Comparison of ENCODE assay signal across 20 cellular contexts in genomic region chr6:169793408-169793807, GRCh38. TPM values are rescaled to one million over a fixed set of nuclear protein-coding genes. Genes with fewer than 3 reads are reported as not detected.
A peak's percentile ranks its signal among the peaks of the same experiment; 100 is the strongest.
DNase-seq lines count a peak whose midpoint lies in the region; ATAC-seq, FAIRE-seq and TF ChIP-seq lines count a peak whose summit lies in the region.
"Had no signal": no experiment of that assay in that cellular context is flagged by ENCODE, and none has a peak within 500 bp of the region (broad histone marks: within the 10 kb centered on the region; RNA-seq: fewer than 3 reads in every experiment).

No MANE protein-coding gene starts in this region.

- no peak overlapping the region for H2AFZ ChIP-seq in HepG2 (ENCODE audit: low read length)
- H2AFZ ChIP-seq: GM23248 had no signal

- H3K79me2 ChIP-seq in HepG2 (ENCODE audit: insufficient read depth, low read length), result peaks cover 28% of the 10 kb centered on the region

- POLR2A ChIA-PET in HepG2 (lab: Yijun Ruan, JAX), result interaction anchor here (2.9 kb wide), 1 partner anchor 68 kb away, joined by 8 read pairs; no protein-coding TSS in a partner anchor

- WGBS in HepG2 (ENCODE audit: low lambda C conversion rate), result 94% methylated on average over 10 of the region's 10 CpGs

- peaks cover 81% of the 10 kb centered on the region for H3K4me1 ChIP-seq in HepG2 (ENCODE audit: insufficient read depth, low read length)
- H3K4me1 ChIP-seq in upper lobe of right lung, result peaks cover 16% of the 10 kb centered on the region

- ATAC-seq in activated CD8-positive, alpha-beta memory T cell treated with anti-CD3 and anti-CD28 coated beads, Interleukin-2, amount 10 ng/mL, durations not matched to agents 7 days and 5 days, result no peak
- ATAC-seq in HepG2, result no peak
- no peak for ATAC-seq in upper lobe of right lung
- no peak for ATAC-seq in HG02623 (IDR thresholded peaks at IDR 0.05; ENCODE audit: unreplicated experiment)
- ATAC-seq: A549, PC-3, SK-N-SH treated with all-trans-retinoic acid at 6 μM for 48 hours had no signal

- intact Hi-C loops in HepG2 (cut with micrococcal nuclease; ENCODE audit: unreplicated experiment), result no loop called here
- intact Hi-C loops in upper lobe of right lung (cut with DNase I), result no loop called here

- in situ Hi-C loops in HepG2 (cut with HindIII; ENCODE audit: extremely low pct_ligation_motif_present, low pct_unique_long_range_greater_than_20kb), result loop anchor here (5.0 kb wide), 1 partner anchor 89 kb away; no protein-coding TSS in a partner anchor

- H3K36me3 Mint-ChIP-seq in activated CD8-positive, alpha-beta memory T cell treated with anti-CD3 and anti-CD28 coated beads, Interleukin-2, amount 10 ng/mL, durations not matched to agents 7 days and 5 days, result no peaks in the 10 kb centered on the region

- peak; percentile 29 for DNase-seq in activated CD8-positive, alpha-beta memory T cell treated with anti-CD3 and anti-CD28 coated beads, Interleukin-2, amount 10 ng/mL, durations not matched to agents 7 days and 5 days
- no peak for DNase-seq in activated CD8-positive, alpha-beta memory T cell treated with anti-CD3 and anti-CD28 coated beads, Interleukin-2, amount 50 U/mL, for 4 hours
- DNase-seq in NCI-H69 (lab: John Stamatoyannopoulos, UW) (peak; percentile 67), HepG2 (ENCODE audit: low spot score) (no peak), upper lobe of right lung (peak; percentile 33), KG1 (lab: John Stamatoyannopoulos, UW) (no peak), SHP77 (lab: John Stamatoyannopoulos, UW) (no peak)
- DNase-seq: Caco-2, GF-D8, GM23248, HFFc6, MG63, NCI-H1092 treated with DMSO at 0.1 percent for 48 hours, NCI-H2029, NCI-H526, PC-3 had no signal

- H4K20me1 ChIP-seq in HepG2 (ENCODE audit: insufficient read depth, low read length), result no peaks in the 10 kb centered on the region

- H3K4me2 ChIP-seq in HepG2 (ENCODE audit: low read depth, low read length), result no peak overlapping the region
- H3K4me2 ChIP-seq: A549 had no signal

- no peaks in the 10 kb centered on the region for H3K9me3 ChIP-seq in HepG2 (ENCODE audit: low read length)
- no peaks in the 10 kb centered on the region for H3K9me3 ChIP-seq in upper lobe of right lung
- H3K9me3 ChIP-seq: A549, Caco-2, MG63 had no signal

- no peak overlapping the region for H3K9ac ChIP-seq in HepG2 (ENCODE audit: insufficient read depth, low read depth, low read length)
- H3K9ac ChIP-seq: GM23248 had no signal

- no peak overlapping the region for H3K27ac Mint-ChIP-seq in activated CD8-positive, alpha-beta memory T cell treated with anti-CD3 and anti-CD28 coated beads, Interleukin-2, amount 10 ng/mL, durations not matched to agents 7 days and 5 days
- H3K27ac Mint-ChIP-seq: HFFc6 had no signal

- no peak for FAIRE-seq in HepG2 (lab: Jason Lieb, UNC)
- FAIRE-seq: A549 had no signal

- no peak for TF ChIP-seq RAD21 in HepG2 (CRISPR knock-in tag; IDR thresholded peaks at IDR 0.05)

- TF ChIP-seq CTCF in HepG2 (CRISPR knock-in tag; IDR thresholded peaks at IDR 0.05) (no peak), upper lobe of right lung (IDR thresholded peaks at IDR 0.05) (no peak)

- peaks cover 15% of the 10 kb centered on the region for H3K4me1 Mint-ChIP-seq in activated CD8-positive, alpha-beta memory T cell treated with anti-CD3 and anti-CD28 coated beads, Interleukin-2, amount 10 ng/mL, durations not matched to agents 7 days and 5 days

- CTCF ChIA-PET in activated CD8-positive, alpha-beta memory T cell treated with anti-CD3 and anti-CD28 coated beads, Interleukin-2, amount 10 ng/mL, durations not matched to agents 7 days and 5 days (lab: Charles Lee), result interaction anchor here (0.9 to 4.2 kb wide), 4 partner anchors 12 to 724 kb away, joined by 3 to 27 read pairs (median 8); no protein-coding TSS in a partner anchor
- CTCF ChIA-PET in HepG2 (lab: Yijun Ruan, JAX; ENCODE audit: low intra/inter-chr PET ratio, low total read pairs), result no interaction called here

- H3K36me3 ChIP-seq in HepG2 (replicated peaks in 1 of 2; ENCODE audit: control insufficient read depth in 1 of 2, insufficient read depth in 2 of 2, low read length in 2 of 2) (no peaks in the 10 kb centered on the region), upper lobe of right lung (no peaks in the 10 kb centered on the region)
- H3K36me3 ChIP-seq: MG63 had no signal

- no peak for TF ChIP-seq POLR2A in HepG2 (IDR thresholded peaks at IDR 0.05; ENCODE audit: insufficient read depth in 1 of 2, low read depth in 2 of 2, low read length in 2 of 2)

- no TSS peak for BruUV-seq in HepG2 (replicated peaks; lab: Mats Ljungman, UMichigan)

- no peak overlapping the region for H3K27ac ChIP-seq in HepG2 (ENCODE audit: extremely low read length, insufficient read depth, low read length)
- H3K27ac ChIP-seq in upper lobe of right lung, result no peak overlapping the region
- H3K27ac ChIP-seq: A549, C4-2B, GM23248 had no signal

- TF ChIP-seq EP300 in HepG2 (IDR thresholded peaks at IDR 0.05; ENCODE audit: low read depth in 2 of 2, low read length in 2 of 2) (no peak), HepG2 (CRISPR knock-in tag; IDR thresholded peaks at IDR 0.05; ENCODE audit: borderline replicate concordance) (no peak)

- H3K27me3 ChIP-seq in HepG2 (ENCODE audit: control insufficient read depth in 1 of 2, insufficient read depth in 2 of 2, low read length in 2 of 2) (no peaks in the 10 kb centered on the region), upper lobe of right lung (no peaks in the 10 kb centered on the region)
- H3K27me3 ChIP-seq: MG63 had no signal

- H3K9me3 Mint-ChIP-seq in activated CD8-positive, alpha-beta memory T cell treated with anti-CD3 and anti-CD28 coated beads, Interleukin-2, amount 10 ng/mL, durations not matched to agents 7 days and 5 days (ENCODE audit: low read depth), result no peaks in the 10 kb centered on the region
- H3K9me3 Mint-ChIP-seq: HFFc6 had no signal

- peaks cover 76% of the 10 kb centered on the region for H3K27me3 Mint-ChIP-seq in activated CD8-positive, alpha-beta memory T cell treated with anti-CD3 and anti-CD28 coated beads, Interleukin-2, amount 10 ng/mL, durations not matched to agents 7 days and 5 days

- H3K4me3 Mint-ChIP-seq in activated CD8-positive, alpha-beta memory T cell treated with anti-CD3 and anti-CD28 coated beads, Interleukin-2, amount 10 ng/mL, durations not matched to agents 7 days and 5 days, result no peak overlapping the region
- H3K4me3 Mint-ChIP-seq: HFFc6 had no signal

- H3K4me3 ChIP-seq in HepG2 (replicated peaks in 1 of 3; ENCODE audit: insufficient read depth in 1 of 3, low read depth in 2 of 3, low read length in 3 of 3) (no peak overlapping the region), upper lobe of right lung (no peak overlapping the region)
- H3K4me3 ChIP-seq: A549, GM23248, MG63 had no signal

RNA-seq across cellular contexts. Expression of gene ERMARD, which starts 42.0 kb away (rescaled TPM):
- 10 to 100 TPM; 29.3 to 36.7 TPM for total RNA-seq in activated CD8-positive, alpha-beta memory T cell treated with anti-CD3 and anti-CD28 coated beads, Interleukin-2, amount 10 ng/mL, durations not matched to agents 7 days and 5 days
- total RNA-seq in HepG2 (2016; rRNA removed; fragmentation: Illumina TruSeq; extraction: Trizol), result 8.4 and 10.7 TPM in 2 replicates
- 5.5 and 7.1 TPM in 2 replicates for total RNA-seq in HepG2 (2016; cell fraction: cytosol; rRNA removed; fragmentation: Illumina TruSeq; extraction: Trizol; ENCODE audit: low read depth)
- 7.1 and 13.2 TPM in 2 replicates for total RNA-seq in HepG2 (2016; cell fraction: insoluble cytoplasmic fraction; rRNA removed; fragmentation: Illumina TruSeq; extraction: Trizol)
- 7.3 and 7.5 TPM in 2 replicates for total RNA-seq in HepG2 (2016; cell fraction: membrane; rRNA removed; fragmentation: Illumina TruSeq; extraction: Trizol)
- 16.6 and 17.0 TPM in 2 replicates for total RNA-seq in HepG2 (2016; cell fraction: nucleus; rRNA removed; fragmentation: Illumina TruSeq; extraction: Trizol)
- polyA plus RNA-seq in HepG2 (2011; rRNA removed), result 8.8 and 11.6 TPM in 2 replicates
- 6.1 and 7.4 TPM in 2 replicates for polyA plus RNA-seq in HepG2 (2011; cell fraction: cytosol; rRNA removed)
- 35.0 and 45.3 TPM in 2 replicates for polyA plus RNA-seq in HepG2 (2011; cell fraction: nucleus; rRNA removed)
- polyA plus RNA-seq in HepG2 (2012), result 7.7 and 8.9 TPM in 2 replicates
- 1.9 and 2.2 TPM in 2 replicates for polyA plus RNA-seq in HepG2 (2016; cell fraction: cytosol; fragmentation: Illumina TruSeq; extraction: Trizol; ENCODE audit: low read depth)
- 4.8 and 5.9 TPM in 2 replicates for polyA plus RNA-seq in HepG2 (2016; cell fraction: insoluble cytoplasmic fraction; fragmentation: Illumina TruSeq; extraction: Trizol; ENCODE audit: low read depth)
- 2.4 and 3.3 TPM in 2 replicates for polyA plus RNA-seq in HepG2 (2016; cell fraction: membrane; fragmentation: Illumina TruSeq; extraction: Trizol; ENCODE audit: low read depth)
- 28.4 and 29.0 TPM in 2 replicates for polyA plus RNA-seq in HepG2 (2016; cell fraction: nucleus; fragmentation: Illumina TruSeq; extraction: Trizol; ENCODE audit: insufficient read depth, low read depth)
- 6.3 TPM in 2 replicates for polyA minus RNA-seq in HepG2 (2011; rRNA and poly(A)+ RNA removed; ENCODE audit: low replicate concordance)
- polyA minus RNA-seq in HepG2 (2011; cell fraction: cytosol; rRNA and poly(A)+ RNA removed), result 2.4 and 4.4 TPM in 2 replicates
- 10.9 and 14.3 TPM in 2 replicates for polyA minus RNA-seq in HepG2 (2011; cell fraction: nucleus; rRNA and poly(A)+ RNA removed)
- total RNA-seq in upper lobe of right lung, result 25.6 TPM

RNA-seq across cellular contexts. Expression of gene DYNLT2, which starts 42.0 kb away (rescaled TPM):
- total RNA-seq in activated CD8-positive, alpha-beta memory T cell treated with anti-CD3 and anti-CD28 coated beads, Interleukin-2, amount 10 ng/mL, durations not matched to agents 7 days and 5 days, result 1 to 10 TPM; 2.0 to 3.3 TPM
- total RNA-seq in HepG2 (2016; rRNA removed; fragmentation: Illumina TruSeq; extraction: Trizol) (3.1 and 4.3 TPM in 2 replicates), upper lobe of right lung (1.2 TPM)
- 1.7 and 1.9 TPM in 2 replicates for total RNA-seq in HepG2 (2016; cell fraction: cytosol; rRNA removed; fragmentation: Illumina TruSeq; extraction: Trizol; ENCODE audit: low read depth)
- total RNA-seq in HepG2 (2016; cell fraction: insoluble cytoplasmic fraction; rRNA removed; fragmentation: Illumina TruSeq; extraction: Trizol), result 3.0 and 4.1 TPM in 2 replicates
- total RNA-seq in HepG2 (2016; cell fraction: membrane; rRNA removed; fragmentation: Illumina TruSeq; extraction: Trizol), result 4.9 and 5.8 TPM in 2 replicates
- total RNA-seq in HepG2 (2016; cell fraction: nucleus; rRNA removed; fragmentation: Illumina TruSeq; extraction: Trizol), result 6.6 and 7.6 TPM in 2 replicates
- 1.7 and 2.1 TPM in 2 replicates for polyA plus RNA-seq in HepG2 (2011; rRNA removed)
- polyA plus RNA-seq in HepG2 (2011; cell fraction: cytosol; rRNA removed), result 1.1 TPM in 2 replicates
- 2.6 and 3.0 TPM in 2 replicates for polyA plus RNA-seq in HepG2 (2011; cell fraction: nucleus; rRNA removed)
- 6.2 and 8.3 TPM in 2 replicates for polyA plus RNA-seq in HepG2 (2012)
- polyA plus RNA-seq in HepG2 (2016; cell fraction: cytosol; fragmentation: Illumina TruSeq; extraction: Trizol; ENCODE audit: low read depth), result 1.8 and 2.2 TPM in 2 replicates
- 3.8 and 4.0 TPM in 2 replicates for polyA plus RNA-seq in HepG2 (2016; cell fraction: insoluble cytoplasmic fraction; fragmentation: Illumina TruSeq; extraction: Trizol; ENCODE audit: low read depth)
- 5.3 and 5.7 TPM in 2 replicates for polyA plus RNA-seq in HepG2 (2016; cell fraction: membrane; fragmentation: Illumina TruSeq; extraction: Trizol; ENCODE audit: low read depth)
- 10.1 and 11.1 TPM in 2 replicates for polyA plus RNA-seq in HepG2 (2016; cell fraction: nucleus; fragmentation: Illumina TruSeq; extraction: Trizol; ENCODE audit: insufficient read depth, low read depth)
- polyA minus RNA-seq in HepG2 (2011; rRNA and poly(A)+ RNA removed; ENCODE audit: low replicate concordance), result 0.30 and 0.36 TPM in 2 replicates
- polyA minus RNA-seq in HepG2 (2011; cell fraction: cytosol; rRNA and poly(A)+ RNA removed), result 0.30 and 1.1 TPM in 2 replicates
- 5.0 and 5.8 TPM in 2 replicates for polyA minus RNA-seq in HepG2 (2011; cell fraction: nucleus; rRNA and poly(A)+ RNA removed)

Comparison
In these comparisons a context has a peak if more than half of its experiments do, and no peak if none do; other contexts are left out.
1. DNase-seq: peak in activated CD8-positive, alpha-beta memory T cell treated with anti-CD3 and anti-CD28 coated beads, Interleukin-2, amount 10 ng/mL, durations not matched to agents 7 days and 5 days (single experiment), NCI-H69 (single experiment) and upper lobe of right lung (single experiment); none in activated CD8-positive, alpha-beta memory T cell treated with anti-CD3 and anti-CD28 coated beads, Interleukin-2, amount 50 U/mL, for 4 hours (single experiment), HepG2 (single experiment), KG1 (single experiment) and SHP77 (0 of 2).